Comparison of ENCODE assay signal across 28 cellular contexts in the genomic region with DNA sequence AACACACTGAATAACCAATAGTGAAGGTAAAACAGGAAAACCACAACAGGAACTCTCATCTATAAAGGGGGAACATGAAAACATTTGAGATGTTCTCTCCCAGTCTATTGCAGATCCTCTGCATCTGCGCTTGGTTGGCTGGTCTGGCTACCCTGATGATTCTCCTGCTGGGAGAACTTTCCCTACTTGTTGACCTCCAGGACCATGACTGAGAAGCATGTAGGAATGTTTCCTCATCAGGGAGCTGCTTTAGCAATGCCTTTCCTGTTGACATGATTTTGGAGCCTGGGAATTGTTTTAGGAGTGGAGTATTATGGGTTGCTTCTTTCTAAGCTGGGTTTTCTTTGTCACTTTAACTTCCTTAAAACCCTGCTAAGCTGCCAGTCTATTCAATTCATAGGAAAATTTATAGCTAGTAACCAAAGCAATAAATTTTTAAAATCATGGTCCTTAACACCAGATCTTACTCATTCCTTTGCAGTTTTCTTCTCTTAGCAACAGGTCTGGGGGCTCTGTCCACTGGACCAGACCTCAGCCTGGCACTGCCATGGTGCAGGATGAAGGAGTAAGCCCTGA.
"Had no signal": no experiment of that assay in that cellular context is flagged by ENCODE, and none has a peak within 500 bp of the region (broad histone marks: within the 10 kb centered on the region; RNA-seq: fewer than 3 reads in every experiment).

No MANE protein-coding gene starts in this region.

- H3K27me3 Mint-ChIP-seq: activated CD4-positive, alpha-beta memory T cell treated with anti-CD3 and anti-CD28 coated beads, Interleukin-2, amount 10 ng/mL, durations not matched to agents 7 days and 5 days; activated naive CD8-positive, alpha-beta T cell treated with anti-CD3 and anti-CD28 coated beads, Interleukin-2, amount 10 ng/mL, durations not matched to agents 7 days and 5 days had no signal

- H3K9me3 Mint-ChIP-seq: activated CD4-positive, alpha-beta memory T cell treated with anti-CD3 and anti-CD28 coated beads, Interleukin-2, amount 10 ng/mL, durations not matched to agents 7 days and 5 days; activated T-helper 2 cell treated with anti-CD3 and anti-CD28 coated beads, Interferon-gamma antibody, Interleukin-2, Interleukin-4, amounts not matched to agents 10 μg/mL and 5 μg/mL and 100 μg/mL, durations not matched to agents 14 hours and 24 hours and 36 hours had no signal

- DNase-seq: activated CD4-positive, alpha-beta memory T cell treated with anti-CD3 and anti-CD28 coated beads, Interleukin-2, amount 10 ng/mL, durations not matched to agents 7 days and 5 days; activated CD4-positive, alpha-beta T cell treated with anti-CD3 and anti-CD28 coated beads for 36 hours; activated CD4-positive, alpha-beta T cell treated with anti-CD3 and anti-CD28 coated beads, Interleukin-2, amount 50 U/mL, for 1 hour; activated naive CD4-positive, alpha-beta T cell treated with anti-CD3 and anti-CD28 coated beads, Interleukin-2, amount 50 U/mL, for 16 hours; activated naive CD8-positive, alpha-beta T cell treated with anti-CD3 and anti-CD28 coated beads, Interleukin-2, amount 10 ng/mL, durations not matched to agents 7 days and 5 days; activated T-cell treated with anti-CD3 and anti-CD28 coated beads for 4 hours; activated T-cell treated with anti-CD3 and anti-CD28 coated beads, Interleukin-2, amount 50 U/mL, for 72 hours; adrenal gland; anterior cingulate cortex; MG63; MV-4-11; NCI-H1105; NCI-H1436; NCI-H1694 treated with DMSO at 0.1 percent for 48 hours; NCI-H2029 treated with DMSO at 0.1 percent for 48 hours; NCI-H345; NCI-H510A; NCI-H526 treated with DMSO at 0.1 percent for 48 hours; NCI-H82; NK-92 treated with Interleukin-12 subunit alpha and Interleukin-12 subunit beta, amount 100 ng/mL, for 24 hours; RPMI8226; SJCRH30; SK-N-SH; T-helper 1 cell; WERI-Rb-1 had no signal

- H3K4me1 Mint-ChIP-seq: activated CD4-positive, alpha-beta memory T cell treated with anti-CD3 and anti-CD28 coated beads, Interleukin-2, amount 10 ng/mL, durations not matched to agents 7 days and 5 days; activated CD4-positive, alpha-beta T cell treated with anti-CD3 and anti-CD28 coated beads for 36 hours had no signal

- ATAC-seq: activated CD4-positive, alpha-beta T cell treated with anti-CD3 and anti-CD28 coated beads for 36 hours; activated T-cell treated with anti-CD3 and anti-CD28 coated beads, Interleukin-2, amount 50 U/mL, for 72 hours; Panc1; Right ventricle myocardium inferior had no signal

- H3K36me3 Mint-ChIP-seq: activated naive CD8-positive, alpha-beta T cell treated with anti-CD3 and anti-CD28 coated beads, Interleukin-2, amount 10 ng/mL, durations not matched to agents 7 days and 5 days had no signal

- H3K4me3 Mint-ChIP-seq: activated CD4-positive, alpha-beta memory T cell treated with anti-CD3 and anti-CD28 coated beads, Interleukin-2, amount 10 ng/mL, durations not matched to agents 7 days and 5 days; activated CD4-positive, alpha-beta T cell treated with anti-CD3 and anti-CD28 coated beads for 36 hours; activated naive CD8-positive, alpha-beta T cell treated with anti-CD3 and anti-CD28 coated beads, Interleukin-2, amount 10 ng/mL, durations not matched to agents 7 days and 5 days; activated T-cell treated with anti-CD3 and anti-CD28 coated beads, Interleukin-2, amount 50 U/mL, for 72 hours had no signal

- H3K4me3 ChIP-seq: adrenal gland, MG63, SJCRH30 had no signal

- H3K27ac Mint-ChIP-seq: activated CD4-positive, alpha-beta memory T cell treated with anti-CD3 and anti-CD28 coated beads, Interleukin-2, amount 10 ng/mL, durations not matched to agents 7 days and 5 days; activated CD4-positive, alpha-beta T cell treated with anti-CD3 and anti-CD28 coated beads for 36 hours; activated naive CD8-positive, alpha-beta T cell treated with anti-CD3 and anti-CD28 coated beads, Interleukin-2, amount 10 ng/mL, durations not matched to agents 7 days and 5 days; activated T-cell treated with anti-CD3 and anti-CD28 coated beads, Interleukin-2, amount 50 U/mL, for 72 hours; activated T-helper 2 cell treated with anti-CD3 and anti-CD28 coated beads, Interferon-gamma antibody, Interleukin-2, Interleukin-4, amounts not matched to agents 10 μg/mL and 5 μg/mL and 100 μg/mL, durations not matched to agents 14 hours and 24 hours and 36 hours had no signal
